Comparison of ENCODE assay signal across 8 cellular contexts in the genomic region with DNA sequence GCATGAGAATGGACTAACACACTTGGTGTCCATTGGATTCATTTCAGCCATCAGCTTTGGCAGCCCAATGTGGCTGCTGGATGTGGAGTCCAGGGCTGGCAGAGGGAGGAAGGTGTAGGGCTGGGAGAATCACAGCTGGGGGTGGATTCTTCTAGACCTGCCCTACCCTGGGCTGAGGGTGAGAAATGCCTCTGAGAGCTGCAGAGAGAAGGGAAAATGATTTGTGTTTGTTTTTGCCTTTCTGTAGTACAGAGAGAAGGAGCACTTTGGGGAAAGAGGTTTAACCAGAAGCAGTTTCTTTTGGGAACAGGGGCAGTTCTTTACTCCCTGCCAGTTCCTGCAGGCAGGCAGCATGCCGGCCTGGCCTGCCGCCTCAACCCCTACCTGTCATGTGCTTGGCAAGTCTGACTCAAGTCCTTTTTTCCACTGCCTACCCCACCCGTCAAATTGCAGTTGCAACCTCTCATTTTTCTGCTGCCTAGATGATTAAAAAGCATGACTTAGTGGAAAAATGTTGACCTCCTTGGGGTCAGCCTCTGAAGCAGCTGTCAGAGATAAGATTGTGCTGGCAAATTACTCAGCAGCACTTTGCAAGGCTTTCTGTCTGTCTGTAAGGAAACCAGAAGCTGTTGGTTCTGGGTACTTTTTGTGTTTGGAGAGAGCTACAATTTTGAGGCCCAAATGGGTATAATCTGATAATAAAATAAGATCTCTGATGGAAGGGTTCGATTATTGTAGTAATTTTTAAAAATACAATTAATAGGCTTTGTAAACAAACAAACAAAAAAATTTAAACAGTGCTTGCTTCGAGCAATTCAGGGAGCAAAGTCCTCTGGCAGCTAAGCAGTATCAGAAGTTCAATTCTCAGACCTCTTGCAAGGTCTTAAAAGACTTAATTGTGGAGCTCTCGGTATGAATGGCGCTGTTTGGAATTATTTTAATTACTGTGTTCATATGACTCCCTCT. TPM values are rescaled to one million over a fixed set of nuclear protein-coding genes. Genes with fewer than 3 reads are reported as not detected.
A peak's percentile ranks its signal among the peaks of the same experiment; 100 is the strongest.
DNase-seq lines count a peak whose midpoint lies in the region; ATAC-seq, FAIRE-seq and TF ChIP-seq lines count a peak whose summit lies in the region.

No MANE protein-coding gene starts in this region.

- peaks cover 63 to 99% (median 89%) of the 10 kb centered on the region in 4 donors for H3K4me1 Mint-ChIP-seq in CD4-positive, alpha-beta memory T cell
- peaks cover 80% of the 10 kb centered on the region for H3K4me1 Mint-ChIP-seq in activated naive CD8-positive, alpha-beta T cell treated with anti-CD3 and anti-CD28 coated beads, Interleukin-2, amount 10 ng/mL, durations not matched to agents 7 days and 5 days

- peaks cover 48% of the 10 kb centered on the region for H3K79me2 ChIP-seq in hepatocyte

- H3K4me3 ChIP-seq in CD4-positive, alpha-beta memory T cell (ENCODE audit: low read length in 2 of 2), result peak overlapping the region in 1 of 2 donors; percentile 17
- H3K4me3 ChIP-seq in hepatocyte, result no peak overlapping the region

- POLR2A ChIA-PET in CD4-positive, alpha-beta memory T cell (lab: Charles Lee; ENCODE audit: partially characterized antibody), result interaction anchor here (1.0 to 21.5 kb wide), 7 partner anchors 9 to 194 kb away, joined by 3 to 435 read pairs (median 5); a partner anchor contains a TSS
- POLR2A ChIA-PET in activated naive CD8-positive, alpha-beta T cell treated with anti-CD3 and anti-CD28 coated beads, Interleukin-2, amount 10 ng/mL, durations not matched to agents 7 days and 5 days (lab: Charles Lee), result interaction anchor here (1.1 to 11.0 kb wide), 5 partner anchors 13 to 82 kb away, joined by 4 to 73 read pairs (median 5); a partner anchor contains a TSS

- H3K36me3 ChIP-seq in CD4-positive, alpha-beta memory T cell (ENCODE audit: insufficient read depth, low read length), result peaks cover 21% of the 10 kb centered on the region
- no peaks in the 10 kb centered on the region for H3K36me3 ChIP-seq in hepatocyte (replicated peaks; ENCODE audit: insufficient read depth, low read depth)

- peaks cover 48 to 77% of the 10 kb centered on the region in 2 donors for H3K36me3 Mint-ChIP-seq in CD4-positive, alpha-beta memory T cell
- H3K36me3 Mint-ChIP-seq in activated naive CD8-positive, alpha-beta T cell treated with anti-CD3 and anti-CD28 coated beads, Interleukin-2, amount 10 ng/mL, durations not matched to agents 7 days and 5 days, result peaks cover 37% of the 10 kb centered on the region

- no peak for TF ChIP-seq CTCF in hepatocyte (IDR thresholded peaks at IDR 0.05; ENCODE audit: poor library complexity)
- no peak for TF ChIP-seq CTCF in GM10266 (IDR thresholded peaks at IDR 0.05; ENCODE audit: control insufficient read depth, insufficient read depth, low read depth, missing control alignments)

- CTCF ChIA-PET in CD4-positive, alpha-beta memory T cell (lab: Charles Lee; ENCODE audit: partially characterized antibody), result interaction anchor here (0.8 to 9.0 kb wide), 8 partner anchors 8 to 459 kb away, joined by 3 to 65 read pairs (median 7); no protein-coding TSS in a partner anchor

- peak; percentile 67 for ATAC-seq in activated naive CD8-positive, alpha-beta T cell treated with anti-CD3 and anti-CD28 coated beads, Interleukin-2, amount 10 ng/mL, durations not matched to agents 7 days and 5 days (ENCODE audit: low read depth)
- ATAC-seq in GM19023 (IDR thresholded peaks at IDR 0.05; ENCODE audit: unreplicated experiment) (no peak), GM21528 (IDR thresholded peaks at IDR 0.05; ENCODE audit: low FRiP score, unreplicated experiment) (no peak)

- no peaks in the 10 kb centered on the region for H3K27me3 Mint-ChIP-seq in CD4-positive, alpha-beta memory T cell
- no peaks in the 10 kb centered on the region for H3K27me3 Mint-ChIP-seq in activated naive CD8-positive, alpha-beta T cell treated with anti-CD3 and anti-CD28 coated beads, Interleukin-2, amount 10 ng/mL, durations not matched to agents 7 days and 5 days

- peaks cover 0 to 2% (median 0%) of the 10 kb centered on the region in 8 donors for H3K9me3 Mint-ChIP-seq in CD4-positive, alpha-beta memory T cell
- H3K9me3 Mint-ChIP-seq in activated naive CD8-positive, alpha-beta T cell treated with anti-CD3 and anti-CD28 coated beads, Interleukin-2, amount 10 ng/mL, durations not matched to agents 7 days and 5 days, result no peaks in the 10 kb centered on the region

- H2AFZ ChIP-seq in hepatocyte, result no peak overlapping the region

- DNase-seq in CD4-positive, alpha-beta memory T cell, result peak in 4 of 5 donors; percentile 13 to 85 (median 25)
- DNase-seq in RCC 7860 (ENCODE audit: low spot score), result peak; percentile 83
- DNase-seq in activated naive CD8-positive, alpha-beta T cell treated with anti-CD3 and anti-CD28 coated beads, Interleukin-2, amount 10 ng/mL, durations not matched to agents 7 days and 5 days, result no peak
- DNase-seq in hepatocyte (ENCODE audit: low spot score), result peak; percentile 89
- peak; percentile 50 for DNase-seq in stimulated activated CD4-positive, alpha-beta T cell treated with anti-CD3 and anti-CD28 coated beads, Interleukin-12 subunit alpha, Interleukin-12 subunit beta, amount 100 ng/mL, for 4 hours
- DNase-seq in GM10266 (ENCODE audit: extremely low spot score), result no peak

- H3K27ac Mint-ChIP-seq in CD4-positive, alpha-beta memory T cell, result peak overlapping the region; percentile 72 to 97 (median 93)
- H3K27ac Mint-ChIP-seq in activated naive CD8-positive, alpha-beta T cell treated with anti-CD3 and anti-CD28 coated beads, Interleukin-2, amount 10 ng/mL, durations not matched to agents 7 days and 5 days, result peak overlapping the region; percentile 70

- no peaks in the 10 kb centered on the region for H3K27me3 ChIP-seq in CD4-positive, alpha-beta memory T cell (ENCODE audit: insufficient read depth, low read length)
- H3K27me3 ChIP-seq in hepatocyte, result no peaks in the 10 kb centered on the region

- H3K4me2 ChIP-seq in hepatocyte, result peak overlapping the region; percentile 53

- intact Hi-C loops in CD4-positive, alpha-beta memory T cell (cut with micrococcal nuclease), result loop anchor here (2.0 kb wide), 1 partner anchor 20 kb away; no protein-coding TSS in a partner anchor

- H4K20me1 ChIP-seq in hepatocyte (ENCODE audit: insufficient read depth, poor library complexity, severe bottlenecking), result no peaks in the 10 kb centered on the region

- no peaks in the 10 kb centered on the region for H3K9me3 ChIP-seq in CD4-positive, alpha-beta memory T cell (ENCODE audit: control insufficient read depth in 1 of 2, low read length in 2 of 2)
- H3K9me3 ChIP-seq in hepatocyte (ENCODE audit: low read depth), result no peaks in the 10 kb centered on the region

- H3K9me2 ChIP-seq in hepatocyte (replicated peaks; ENCODE audit: insufficient read depth), result no peaks in the 10 kb centered on the region

- H3K4me1 ChIP-seq in CD4-positive, alpha-beta memory T cell (ENCODE audit: insufficient read depth, low read length), result peaks cover 98% of the 10 kb centered on the region
- peaks cover 47% of the 10 kb centered on the region for H3K4me1 ChIP-seq in hepatocyte (ENCODE audit: insufficient read depth)

- peak; percentile 67 for FAIRE-seq in RCC 7860 (lab: Jason Lieb, UNC)

- H3K27ac ChIP-seq in CD4-positive, alpha-beta memory T cell (ENCODE audit: low read depth, low read length), result peak overlapping the region; percentile 37
- peak overlapping the region; percentile 96 for H3K27ac ChIP-seq in hepatocyte

- 20% methylated on average over 7 of the region's 7 CpGs for WGBS in hepatocyte (ENCODE audit: low lambda C conversion rate, missing lambda C conversion rate)

- H3K4me3 Mint-ChIP-seq in CD4-positive, alpha-beta memory T cell, result peak overlapping the region in 7 of 8 donors; percentile 59 to 83 (median 76)
- H3K4me3 Mint-ChIP-seq in activated naive CD8-positive, alpha-beta T cell treated with anti-CD3 and anti-CD28 coated beads, Interleukin-2, amount 10 ng/mL, durations not matched to agents 7 days and 5 days, result peak overlapping the region; percentile 51

RNA-seq across cellular contexts. Expression of a gene that starts 21.7 kb away (rescaled TPM):
- total RNA-seq in CD4-positive, alpha-beta memory T cell, result 100 to 1,000 TPM; 335 to 364 TPM
- 100 to 1,000 TPM; 119 to 136 TPM for polyA plus RNA-seq in CD4-positive, alpha-beta memory T cell
- 100 to 1,000 TPM; 169 to 186 TPM for total RNA-seq in activated naive CD8-positive, alpha-beta T cell treated with anti-CD3 and anti-CD28 coated beads, Interleukin-2, amount 10 ng/mL, durations not matched to agents 7 days and 5 days
- 75.9 and 98.3 TPM in 2 replicates for total RNA-seq in hepatocyte
- polyA plus RNA-seq in hepatocyte, result 54.1 and 54.2 TPM in 2 replicates

Comparison
In these comparisons a context has a peak if more than half of its experiments do, and no peak if none do; other contexts are left out.
1. DNase-seq: peak in CD4-positive, alpha-beta memory T cell (4 of 5), RCC 7860 (single experiment), hepatocyte (single experiment) and stimulated activated CD4-positive, alpha-beta T cell treated with anti-CD3 and anti-CD28 coated beads, Interleukin-12 subunit alpha, Interleukin-12 subunit beta, amount 100 ng/mL, for 4 hours (single experiment); none in activated naive CD8-positive, alpha-beta T cell treated with anti-CD3 and anti-CD28 coated beads, Interleukin-2, amount 10 ng/mL, durations not matched to agents 7 days and 5 days (single experiment) and GM10266 (single experiment).